In the genomic region with DNA sequence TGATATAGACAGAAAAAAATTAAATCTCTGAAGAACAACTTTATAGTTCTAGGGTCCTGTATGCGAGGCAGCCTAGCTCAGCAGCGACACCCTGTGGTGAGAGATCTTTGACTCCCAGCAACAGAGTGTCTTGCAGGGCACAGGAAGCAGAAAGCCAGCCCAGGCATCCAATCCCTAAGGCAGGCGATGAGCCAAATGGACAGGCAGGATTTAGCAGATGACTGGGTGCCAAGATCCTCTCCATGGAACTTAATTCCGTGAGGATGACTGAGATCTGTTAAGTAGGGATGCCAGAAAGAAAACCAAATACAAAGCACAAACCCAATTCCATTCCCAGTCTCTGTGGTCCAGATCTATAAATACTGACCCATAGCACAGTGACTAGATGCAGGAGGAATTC, we compare ENCODE assay signal across 8 cellular contexts. TPM values are rescaled to one million over a fixed set of nuclear protein-coding genes. Genes with fewer than 3 reads are reported as not detected.
DNase-seq lines count a peak whose midpoint lies in the region; ATAC-seq and TF ChIP-seq lines count a peak whose summit lies in the region.

No MANE protein-coding gene starts in this region.

- H3K4me2 ChIP-seq in DOHH2 (ENCODE audit: low read length) = no peak overlapping the region

- no peak overlapping the region for H3K4me3 ChIP-seq in DOHH2 (ENCODE audit: low read length)

- TF ChIP-seq CTCF in DOHH2 (IDR thresholded peaks at IDR 0.05; ENCODE audit: low read depth, low read length, poor library complexity, severe bottlenecking) = peak; percentile 93
- TF ChIP-seq CTCF in RWPE1 (conservative IDR thresholded peaks at IDR 0.05; ENCODE audit: low read depth) = peak; percentile 93

- CTCF ChIA-PET in RWPE1 (lab: Yijun Ruan, JAX) = interaction anchor here (0.5 to 2.1 kb wide), 6 partner anchors 11 to 297 kb away, joined by 3 to 12 read pairs (median 4); no protein-coding TSS in a partner anchor

- no peak overlapping the region for H3K27ac ChIP-seq in DOHH2 (ENCODE audit: low read depth, low read length)
- H3K27ac ChIP-seq in RWPE1 = peak overlapping the region; percentile 78

- ATAC-seq in HG03196 (IDR thresholded peaks at IDR 0.05; ENCODE audit: unreplicated experiment) = no peak

- no peaks in the 10 kb centered on the region for H3K9me3 ChIP-seq in DOHH2 (ENCODE audit: control insufficient read depth, insufficient read depth, low read length)

- no peaks in the 10 kb centered on the region for H3F3A ChIP-seq in DOHH2 (ENCODE audit: control insufficient read depth, insufficient read depth)

- no peaks in the 10 kb centered on the region for H4K20me1 ChIP-seq in DOHH2 (ENCODE audit: control insufficient read depth, insufficient read depth, low read depth, low read length)

- H3K9me2 ChIP-seq in DOHH2 (replicated peaks; ENCODE audit: control insufficient read depth, low read length) = no peaks in the 10 kb centered on the region

- peaks cover 4% of the 10 kb centered on the region; the same call in 1 of the 2 replicates for H3K36me3 ChIP-seq in DOHH2 (ENCODE audit: control insufficient read depth, low read length)

- no peaks in the 10 kb centered on the region for H3K79me2 ChIP-seq in DOHH2 (ENCODE audit: control insufficient read depth, low read length)

- POLR2A ChIA-PET in RWPE1 (lab: Yijun Ruan, JAX; ENCODE audit: low non-redundant PET) = no interaction called here

- no peaks in the 10 kb centered on the region for H3K27me3 ChIP-seq in DOHH2 (ENCODE audit: control insufficient read depth, low read length)

- DNase-seq in LHCN-M2 (ENCODE audit: low read depth) (peak; percentile 92), RWPE1 (ENCODE audit: low spot score) (peak; percentile 65), fibroblast of the conjunctiva (ENCODE audit: low read depth) (peak; percentile 80), nucleus accumbens (lab: John Stamatoyannopoulos, UW) (peak in 51 of 56 donors; percentile 9 to 91 (median 60)), superior temporal gyrus (ENCODE audit: extremely low spot score) (peak; percentile 91)
- peak; percentile 48 to 49 for DNase-seq in activated T-helper 1 cell treated with anti-CD3 and anti-CD28 coated beads, Interleukin-2, amount 50 U/mL, for 16 hours (ENCODE audit: low read depth in 1 of 2, low spot score in 1 of 2)

- no peaks in the 10 kb centered on the region for H3K4me1 ChIP-seq in DOHH2 (ENCODE audit: control insufficient read depth, low read length)

RNA-seq across cellular contexts. Expression of a gene that starts 38.8 kb away (rescaled TPM):
- total RNA-seq in LHCN-M2 (2014; rRNA removed) = 30.9 and 34.0 TPM in 2 replicates
- 14.3 TPM for polyA plus RNA-seq in LHCN-M2 (2012)
